ENCODE assay signal across 8 cellular contexts in the genomic region with DNA sequence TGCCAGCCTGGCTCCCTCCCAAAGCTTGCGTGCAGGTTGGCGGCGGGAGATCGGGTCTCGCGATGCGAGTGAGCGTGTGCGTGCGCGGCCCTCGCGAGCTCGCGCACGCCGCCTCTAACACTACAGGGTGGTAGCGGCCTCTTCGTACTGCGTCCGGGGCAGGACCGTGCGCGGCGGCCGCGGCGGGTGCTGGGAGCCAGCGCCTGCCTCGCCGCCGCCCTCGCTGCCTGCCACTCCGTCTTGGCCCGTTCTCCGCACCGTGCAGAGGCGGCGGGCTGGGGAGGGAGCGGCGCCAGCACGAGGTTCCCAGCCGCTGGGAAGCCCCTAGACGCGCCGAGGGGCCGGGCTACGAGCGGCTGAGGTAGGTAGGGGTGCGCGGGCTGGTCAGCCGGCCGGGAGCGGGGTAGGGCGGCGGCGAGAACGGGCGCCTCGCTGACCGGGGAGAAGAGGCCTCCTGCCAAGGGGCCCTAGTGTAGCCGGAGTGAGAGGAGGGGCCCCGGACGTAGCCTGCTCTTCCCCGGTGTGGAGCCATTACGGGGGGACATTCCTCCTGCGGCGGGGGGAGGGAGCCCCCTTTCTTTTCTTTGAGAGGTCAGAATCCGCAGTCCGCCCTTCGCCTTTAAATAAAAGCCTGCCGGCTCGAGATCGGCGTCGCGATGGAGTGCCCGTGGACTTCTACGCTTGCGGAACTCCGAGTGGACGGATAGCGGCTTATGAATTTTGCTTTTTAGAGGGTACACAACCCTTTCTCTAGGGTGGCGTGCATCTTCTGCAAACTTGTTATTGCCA. TPM values are rescaled to one million over a fixed set of nuclear protein-coding genes. Genes with fewer than 3 reads are reported as not detected.
DNase-seq lines count a peak whose midpoint lies in the region; ATAC-seq and TF ChIP-seq lines count a peak whose summit lies in the region.

C5orf24 (plus strand) TSS at position 117 of the 789 bp plus-strand sequence. CDS start 8,933 bp downstream, outside the sequence.

- H3K27ac ChIP-seq in angular gyrus (ENCODE audit: low read depth, low read length) (peak within 1 kb of the TSS; percentile 94), prostate gland (peak within 1 kb of the TSS; percentile 96 to 97)

- peaks cover 6% of the 10 kb centered on the region for H3K4me1 ChIP-seq in prostate gland (replicated peaks)

- no peaks in the 10 kb centered on the region for H3K27me3 ChIP-seq in prostate gland (replicated peaks; ENCODE audit: insufficient read depth)

- peak in 1 of 4 experiments; percentile 25 for TF ChIP-seq CTCF in prostate gland (IDR thresholded peaks at IDR 0.05)

- H3K36me3 ChIP-seq in prostate gland = no peaks in the 10 kb centered on the region

- H3K9me3 ChIP-seq in prostate gland = no peaks in the 10 kb centered on the region

- ATAC-seq in GM18498 (IDR thresholded peaks at IDR 0.05; ENCODE audit: unreplicated experiment) = peak; percentile 95
- peak; percentile 89 for ATAC-seq in HG02870 (IDR thresholded peaks at IDR 0.05; ENCODE audit: unreplicated experiment)
- peak; percentile 99 for ATAC-seq in left ventricle myocardium superior

- peak within 1 kb of the TSS; percentile 95 to 99 for H3K4me3 ChIP-seq in prostate gland

- DNase-seq in NCI-H146 treated with DMSO at 0.1 percent for 48 hours (lab: John Stamatoyannopoulos, UW; ENCODE audit: unreplicated experiment) (peak; percentile 68), T-helper 2 cell (peak; percentile 74 to 98 (median 87)), left ventricle myocardium superior (peak; percentile 98), prostate gland (ENCODE audit: low spot score) (peak; percentile 91), ureter (ENCODE audit: low spot score) (peak; percentile 96)

- peak; percentile 94 for TF ChIP-seq POLR2A in prostate gland (IDR thresholded peaks at IDR 0.05)

- 0% methylated on average over 70 of the region's 84 CpGs for WGBS in prostate gland

- intact Hi-C loops in left ventricle myocardium superior (cut with micrococcal nuclease) (no loop called here), prostate gland (cut with DNase I) (loop anchor here (5.0 to 10.0 kb wide), 2 partner anchors 61 to 169 kb away; partner anchors contain the start of gene PCBD2)

RNA-seq across cellular contexts. Expression of gene C5orf24, which starts in this region (rescaled TPM):
- total RNA-seq in left ventricle myocardium superior (25.6 TPM), prostate gland (10 to 100 TPM; 30.4 to 39.5 TPM), ureter (33.7 TPM)

Comparison
In these comparisons a context has a peak if more than half of its experiments do, and no peak if none do; other contexts are left out.
1. Peak in every context shown above with its lines: DNase-seq, ATAC-seq, H3K4me3 ChIP-seq and H3K27ac ChIP-seq.